Comparison of ENCODE assay signal across 8 cellular contexts in genomic region chr12:14828896-14829295, GRCh38. TPM values are rescaled to one million over a fixed set of nuclear protein-coding genes. Genes with fewer than 3 reads are reported as not detected.
A peak's percentile ranks its signal among the peaks of the same experiment; 100 is the strongest.
DNase-seq lines count a peak whose midpoint lies in the region; ATAC-seq, FAIRE-seq and TF ChIP-seq lines count a peak whose summit lies in the region.

No MANE protein-coding gene starts in this region.

- H3K4me3 ChIP-seq in fibroblast of mammary gland (ENCODE audit: control insufficient read depth, low read depth, low read length) (no peak overlapping the region), ovary (no peak overlapping the region), pancreas (no peak overlapping the region)

- FAIRE-seq in pancreas (lab: Jason Lieb, UNC): no peak

- no peaks in the 10 kb centered on the region for H3K9me3 ChIP-seq in ovary
- H3K9me3 ChIP-seq in pancreas: no peaks in the 10 kb centered on the region

- TF ChIP-seq POLR2A in ovary (IDR thresholded peaks at IDR 0.05): no peak

- TF ChIP-seq CTCF in fibroblast of mammary gland (conservative IDR thresholded peaks at IDR 0.05; ENCODE audit: control insufficient read depth, insufficient read depth, low read depth, low read length) (no peak), ovary (IDR thresholded peaks at IDR 0.05) (no peak), pancreas (IDR thresholded peaks at IDR 0.05) (no peak)

- H3K36me3 ChIP-seq in ovary (no peaks in the 10 kb centered on the region), pancreas (no peaks in the 10 kb centered on the region)

- DNase-seq in ELR (ENCODE audit: low read depth) (peak; percentile 46), fibroblast of mammary gland (ENCODE audit: low read depth) (peak; percentile 43), ovary (no peak), pancreas (no peak), cerebellar cortex (ENCODE audit: low spot score) (no peak), left lobe of liver (ENCODE audit: low spot score) (no peak)

- H3K27me3 ChIP-seq in ovary (no peaks in the 10 kb centered on the region), pancreas (no peaks in the 10 kb centered on the region)

- H3K4me1 ChIP-seq in ovary (ENCODE audit: insufficient read depth): no peaks in the 10 kb centered on the region
- H3K4me1 ChIP-seq in pancreas: no peaks in the 10 kb centered on the region

- no peak for TF ChIP-seq EP300 in ovary (IDR thresholded peaks at IDR 0.05)

- ATAC-seq in GM21381 (IDR thresholded peaks at IDR 0.05; ENCODE audit: unreplicated experiment): peak; percentile 92
- peak; percentile 88 for ATAC-seq in HG03521 (IDR thresholded peaks at IDR 0.05; ENCODE audit: unreplicated experiment)
- ATAC-seq in pancreas: no peak
- no peak for ATAC-seq in left lobe of liver

- intact Hi-C loops in ovary (cut with DNase I) (loop anchor here in 1 of 4 donors (5.0 kb wide), 1 partner anchor 602 kb away; no protein-coding TSS in a partner anchor), pancreas (cut with DNase I) (no loop called here)

- H3K27ac ChIP-seq in ovary (no peak overlapping the region), pancreas (no peak overlapping the region)

RNA-seq across cellular contexts. Expression of gene ART4, which starts 14.4 kb away (rescaled TPM):
- 1 to 10 TPM in 2 of 7 donors, under 1 TPM in 5; 0.05 to 3.3 (median 0.41) TPM for total RNA-seq in ovary
- 1 to 10 TPM in 1 of 2 donors, under 1 TPM in 1; 0.69 to 5.6 TPM for polyA plus RNA-seq in ovary
- 1 to 10 TPM in 3 of 6 donors, under 1 TPM in 3; 0.25 to 7.2 (median 1.1) TPM for total RNA-seq in pancreas
- polyA plus RNA-seq in pancreas: under 1 TPM; 0.38 to 0.63 TPM
- 27.5 TPM for total RNA-seq in left lobe of liver

RNA-seq across cellular contexts. Expression of gene SMCO3, which starts 14.9 kb away (rescaled TPM):
- under 1 TPM in 1 of 7 donors, not detected in 6; 0.15 TPM for total RNA-seq in ovary
- polyA plus RNA-seq in ovary: under 1 TPM; 0.04 to 0.30 TPM
- total RNA-seq in pancreas: under 1 TPM in 3 of 6 donors, not detected in 3; 0.12 to 0.19 (median 0.15) TPM
- under 1 TPM; 0.21 to 0.30 TPM for polyA plus RNA-seq in pancreas
- 0.53 TPM for total RNA-seq in left lobe of liver

RNA-seq across cellular contexts. Expression of gene C12orf60, which starts 25.4 kb away (rescaled TPM):
- total RNA-seq in ovary (1 to 10 TPM in 3 of 7 donors, under 1 TPM in 4; 0.60 to 1.2 (median 0.82) TPM), pancreas (1 to 10 TPM in 1 of 6 donors, under 1 TPM in 5; 0.28 to 1.0 (median 0.54) TPM), left lobe of liver (0.33 TPM)
- polyA plus RNA-seq in ovary (1 to 10 TPM in 1 of 2 donors, under 1 TPM in 1; 0.50 to 1.9 TPM), pancreas (under 1 TPM; 0.72 to 0.89 TPM)

RNA-seq across cellular contexts. Expression of gene WBP11, which starts 25.6 kb away (rescaled TPM):
- total RNA-seq in ovary (10 to 100 TPM; 12.9 to 68.2 (median 50.5) TPM), pancreas (10 to 100 TPM; 12.5 to 28.5 (median 23.2) TPM), left lobe of liver (15.9 TPM)
- polyA plus RNA-seq in ovary (10 to 100 TPM; 21.1 to 84.1 TPM), pancreas (10 to 100 TPM in 1 of 2 donors, 1 to 10 TPM in 1; 7.9 to 14.6 TPM)

RNA-seq across cellular contexts. Expression of gene MGP, which starts 56.8 kb away (rescaled TPM):
- total RNA-seq in ovary (1,000 to 10,000 TPM in 1 of 7 donors, 100 to 1,000 TPM in 6; 109 to 1,029 (median 431) TPM), pancreas (100 to 1,000 TPM in 2 of 6 donors, 10 to 100 TPM in 4; 30.3 to 179 (median 57.9) TPM), left lobe of liver (5.5 TPM)
- polyA plus RNA-seq in ovary (1,000 to 10,000 TPM in 1 of 2 donors, 100 to 1,000 TPM in 1; 259 to 2,243 TPM), pancreas (100 to 1,000 TPM in 1 of 2 donors, 10 to 100 TPM in 1; 75.6 to 112 TPM)

Comparison
In these comparisons a context has a peak if more than half of its experiments do, and no peak if none do; other contexts are left out.
1. DNase-seq: peak in ELR (single experiment) and fibroblast of mammary gland (single experiment); none in ovary (0 of 5), pancreas (0 of 6), cerebellar cortex (single experiment) and left lobe of liver (single experiment).
2. ATAC-seq: peak in GM21381 (single experiment) and HG03521 (single experiment); none in pancreas (0 of 4) and left lobe of liver (single experiment).